Comparison of ENCODE assay signal across 8 cellular contexts in the genomic region with DNA sequence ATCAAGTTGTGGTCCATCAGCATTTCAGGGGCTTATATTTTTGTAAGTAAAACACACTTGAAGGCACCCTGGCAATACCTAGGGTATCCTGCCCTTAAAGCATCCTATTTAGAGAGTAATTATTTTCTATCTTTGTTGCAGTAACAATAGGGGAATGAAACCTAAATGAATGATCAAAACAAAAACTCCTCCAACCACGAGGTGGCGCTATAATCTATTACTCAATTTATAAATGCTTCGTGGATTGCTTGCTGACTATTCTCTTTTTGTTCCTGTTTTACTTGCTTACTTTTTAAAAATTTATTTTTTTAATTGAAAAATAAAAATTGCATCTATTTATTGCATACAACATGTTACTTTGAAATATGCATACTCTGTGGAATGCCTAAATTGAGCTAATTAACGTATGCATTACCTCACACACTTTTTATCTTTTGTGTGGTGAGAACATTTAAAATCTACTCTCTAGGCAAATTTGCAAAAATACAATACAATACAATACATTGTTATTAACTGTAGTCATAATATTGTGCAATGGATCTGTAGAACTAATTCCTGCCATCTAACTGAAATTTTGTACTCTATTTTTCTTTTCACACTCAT.
DNase-seq lines count a peak whose midpoint lies in the region; ATAC-seq and TF ChIP-seq lines count a peak whose summit lies in the region.

No MANE protein-coding gene starts in this region.

- H3K4me1 Mint-ChIP-seq in MCF 10A (ENCODE audit: insufficient read depth, unreplicated experiment), result no peaks in the 10 kb centered on the region

- POLR2A ChIA-PET in MCF 10A (lab: Yijun Ruan, JAX), result interaction anchor here (0.7 to 1.5 kb wide), 3 partner anchors 10 to 173 kb away, joined by 3 to 4 read pairs (median 4); no protein-coding TSS in a partner anchor

- no peak overlapping the region for H3K4me3 ChIP-seq in MG63

- H3K4me3 Mint-ChIP-seq in MCF 10A (ENCODE audit: unreplicated experiment), result no peak overlapping the region

- no peak overlapping the region for H3K27ac Mint-ChIP-seq in MCF 10A (ENCODE audit: low read depth, unreplicated experiment)

- no peaks in the 10 kb centered on the region for H3K27me3 ChIP-seq in MG63

- TF ChIP-seq CTCF in GM12873 (IDR thresholded peaks at IDR 0.05; ENCODE audit: insufficient read depth, low read depth, low read length, missing control alignments) (peak; percentile 56), MCF 10A (IDR thresholded peaks at IDR 0.05; ENCODE audit: unreplicated experiment) (peak; percentile 55)

- H3K9me3 Mint-ChIP-seq in MCF 10A (ENCODE audit: unreplicated experiment), result no peaks in the 10 kb centered on the region

- no peak for ATAC-seq in GM21723 (IDR thresholded peaks at IDR 0.05; ENCODE audit: unreplicated experiment)

- no peaks in the 10 kb centered on the region for H3K36me3 Mint-ChIP-seq in MCF 10A (ENCODE audit: insufficient read depth, unreplicated experiment)

- H3K9me3 ChIP-seq in MG63, result no peaks in the 10 kb centered on the region

- intact Hi-C loops in MCF 10A (cut with micrococcal nuclease), result loop anchor here (1.0 to 5.0 kb wide), 4 partner anchors 137 to 514 kb away; no protein-coding TSS in a partner anchor

- no peaks in the 10 kb centered on the region for H3K36me3 ChIP-seq in MG63

- DNase-seq in AML-193 (lab: John Stamatoyannopoulos, UW) (peak; percentile 42 to 46), NCI-H2171 treated with DMSO at 0.1 percent for 48 hours (lab: John Stamatoyannopoulos, UW) (peak; percentile 48), MCF 10A (ENCODE audit: unreplicated experiment) (peak; percentile 61), mucosa of gallbladder (ENCODE audit: low spot score) (peak; percentile 45), MG63 (no peak), ureter (ENCODE audit: low spot score) (no peak)

- CTCF ChIA-PET in MCF 10A (lab: Yijun Ruan, JAX), result interaction anchor here (0.6 to 8.9 kb wide), 24 partner anchors 9 to 398 kb away, joined by 3 to 177 read pairs (median 5); no protein-coding TSS in a partner anchor

- no peaks in the 10 kb centered on the region for H3K27me3 Mint-ChIP-seq in MCF 10A (ENCODE audit: insufficient read depth, unreplicated experiment)

- no TSS peak for BruUV-seq in MCF 10A (replicated peaks; lab: Mats Ljungman, UMichigan)

Comparison
In these comparisons a context has a peak if more than half of its experiments do, and no peak if none do; other contexts are left out.
1. DNase-seq: peak in AML-193 (2 of 2), NCI-H2171 treated with DMSO at 0.1 percent for 48 hours (single experiment), MCF 10A (single experiment) and mucosa of gallbladder (single experiment); none in MG63 (single experiment) and ureter (single experiment).